In genomic region chr2:216724190-216724589, GRCh38 we compare ENCODE assay signal across 22 cellular contexts.
"Had no signal": no experiment of that assay in that cellular context is flagged by ENCODE, and none has a peak within 500 bp of the region (broad histone marks: within the 10 kb centered on the region; RNA-seq: fewer than 3 reads in every experiment).

No MANE protein-coding gene starts in this region.

- H3K4me1 Mint-ChIP-seq: naive B cell; nephron; stimulated activated effector memory CD8-positive, alpha-beta T cell treated with anti-CD3 and anti-CD28 coated beads, Interleukin-12 subunit alpha, Interleukin-12 subunit beta, amount 100 ng/mL, for 72 hours had no signal

- DNase-seq: cortex of kidney; glutamatergic neuron; kidney; left cardiac atrium; left ventricle myocardium inferior; lower lobe of right lung; mesenchymal stem cell; naive B cell; psoas muscle; retina; right lobe of liver; stimulated activated CD4-positive, alpha-beta T cell treated with anti-CD3 and anti-CD28 coated beads, Interleukin-4, amount 100 ng/mL, for 1 hour; stimulated activated CD8-positive, alpha-beta memory T cell treated with anti-CD3 and anti-CD28 coated beads, Interleukin-4, amount 100 ng/mL, for 48 hours; stimulated activated naive CD8-positive, alpha-beta T cell treated with anti-CD3 and anti-CD28 coated beads, Interleukin-15, Interleukin-2, amounts not matched to agents 100 U/mL and 50 U/mL, for 24 hours; thyroid gland had no signal

- H3K36me3 Mint-ChIP-seq: naive B cell; stimulated activated effector memory CD8-positive, alpha-beta T cell treated with anti-CD3 and anti-CD28 coated beads, Interleukin-12 subunit alpha, Interleukin-12 subunit beta, amount 100 ng/mL, for 72 hours; type B pancreatic cell had no signal

- H3K27me3 Mint-ChIP-seq: type B pancreatic cell had no signal

- H3K4me3 Mint-ChIP-seq: naive B cell; nephron; stimulated activated effector memory CD8-positive, alpha-beta T cell treated with anti-CD3 and anti-CD28 coated beads, Interleukin-12 subunit alpha, Interleukin-12 subunit beta, amount 100 ng/mL, for 72 hours; type B pancreatic cell had no signal

- H3K27ac Mint-ChIP-seq: naive B cell; nephron; stimulated activated effector memory CD8-positive, alpha-beta T cell treated with anti-CD3 and anti-CD28 coated beads, Interleukin-12 subunit alpha, Interleukin-12 subunit beta, amount 100 ng/mL, for 72 hours; type B pancreatic cell had no signal

- H3K9me3 Mint-ChIP-seq: nephron; stimulated activated effector memory CD8-positive, alpha-beta T cell treated with anti-CD3 and anti-CD28 coated beads, Interleukin-12 subunit alpha, Interleukin-12 subunit beta, amount 100 ng/mL, for 72 hours; type B pancreatic cell had no signal

- H3K27ac ChIP-seq: esophagus muscularis mucosa, gastroesophageal sphincter, left ventricle myocardium inferior, lower lobe of right lung, parathyroid adenoma, psoas muscle, right lobe of liver, suprapubic skin, thyroid gland had no signal
